2 cellular contexts compared by ENCODE assay signal in genomic region chr1:179092896-179093461, GRCh38.
TF ChIP-seq lines count a peak whose summit lies in the region.

No MANE protein-coding gene starts in this region.

TF ChIP-seq in GM12878, 131 proteins besides CTCF, POLR2A, EP300 and RAD21:
- TF ChIP-seq E4F1 (IDR thresholded peaks at IDR 0.05; ENCODE audit: borderline replicate concordance, partially characterized antibody) (no peak), POLR2AphosphoS5 (IDR thresholded peaks at IDR 0.05; ENCODE audit: low read length) (0 out of 2 replicates have a peak, but pooled peaks have one; percentile 10)

TF ChIP-seq in SK-N-SH, 30 proteins besides CTCF, POLR2A, EP300 and RAD21:
- TF ChIP-seq PBX3 (IDR thresholded peaks at IDR 0.05) (no peak), EZH2phosphoT487 (IDR thresholded peaks at IDR 0.05; ENCODE audit: borderline replicate concordance, low read depth) (no peak), MAX (IDR thresholded peaks at IDR 0.05; ENCODE audit: low read depth) (no peak), ELF1 (IDR thresholded peaks at IDR 0.05) (no peak), CHD2 (IDR thresholded peaks at IDR 0.05; ENCODE audit: low read length, partially characterized antibody) (no peak), RFX5 (IDR thresholded peaks at IDR 0.05; ENCODE audit: low read length) (no peak), TAF1 (IDR thresholded peaks at IDR 0.05; ENCODE audit: borderline replicate concordance, low read depth, low read length) (no peak), FOXM1 (IDR thresholded peaks at IDR 0.05; ENCODE audit: low read depth) (no peak), GABPA (IDR thresholded peaks at IDR 0.05; ENCODE audit: low read depth) (no peak), NFIC (IDR thresholded peaks at IDR 0.05; ENCODE audit: borderline replicate concordance) (no peak), GATA2 (CRISPR knock-in tag; IDR thresholded peaks at IDR 0.05) (no peak), MEF2A (IDR thresholded peaks at IDR 0.05; ENCODE audit: borderline replicate concordance, low read depth) (no peak), USF2 (IDR thresholded peaks at IDR 0.05; ENCODE audit: borderline replicate concordance, low read depth, low read length) (no peak), POLR2AphosphoS5 (IDR thresholded peaks at IDR 0.05; ENCODE audit: low read depth, low read length) (no peak), RCOR1 (IDR thresholded peaks at IDR 0.05; ENCODE audit: low read length) (no peak), SMC3 (IDR thresholded peaks at IDR 0.05; ENCODE audit: low read depth, low read length) (no peak), SIN3A (IDR thresholded peaks at IDR 0.05; ENCODE audit: borderline replicate concordance, low read depth, low read length) (no peak)
